17 cellular contexts compared by ENCODE assay signal in the genomic region with DNA sequence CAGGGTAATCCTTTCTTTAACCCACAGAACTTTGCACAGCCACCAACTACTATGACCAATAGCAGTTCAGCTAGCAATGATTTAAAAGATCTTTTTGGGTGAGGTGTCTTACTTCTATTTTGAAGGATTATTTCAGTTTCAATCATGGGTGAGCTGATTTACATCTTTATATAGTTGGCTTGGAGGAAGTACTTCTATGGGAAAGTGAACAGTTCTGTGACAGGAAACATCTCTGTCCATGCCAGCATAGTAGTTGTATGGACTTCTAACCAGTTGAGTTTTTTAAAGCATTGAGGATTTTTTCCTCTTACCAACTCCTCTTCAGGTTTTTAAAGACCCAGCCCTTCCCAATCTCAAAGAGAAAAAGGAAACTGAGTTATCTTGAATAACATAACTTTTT. TPM values are rescaled to one million over a fixed set of nuclear protein-coding genes. Genes with fewer than 3 reads are reported as not detected.
A peak's percentile ranks its signal among the peaks of the same experiment; 100 is the strongest.
DNase-seq lines count a peak whose midpoint lies in the region; ATAC-seq and TF ChIP-seq lines count a peak whose summit lies in the region.
"Had no signal": no experiment of that assay in that cellular context is flagged by ENCODE, and none has a peak within 500 bp of the region (broad histone marks: within the 10 kb centered on the region; RNA-seq: fewer than 3 reads in every experiment).

No MANE protein-coding gene starts in this region.

- ATAC-seq in natural killer cell (no peak), GM21390 (IDR thresholded peaks at IDR 0.05; ENCODE audit: unreplicated experiment) (peak; percentile 57), GM18498 (IDR thresholded peaks at IDR 0.05; ENCODE audit: unreplicated experiment) (no peak)
- ATAC-seq in natural killer cell treated with Interleukin-12 subunit alpha and Interleukin-12 subunit beta and Interleukin-15 and Interleukin-18, amount 100 ng/mL, for 72 hours: no peak
- no peak for ATAC-seq in activated CD4-positive, CD25-positive, alpha-beta regulatory T cell treated with anti-CD3 and anti-CD28 coated beads, Interleukin-2, amount 50 U/mL, for 24 hours

- peaks cover 14% of the 10 kb centered on the region for H3K36me3 Mint-ChIP-seq in natural killer cell
- H3K36me3 Mint-ChIP-seq in natural killer cell treated with Interleukin-12 subunit alpha and Interleukin-12 subunit beta and Interleukin-15 and Interleukin-18, amount 100 ng/mL, for 72 hours: peaks cover 31% of the 10 kb centered on the region

- H4K20me1 ChIP-seq in OCI-LY3 (ENCODE audit: insufficient read depth, low read length) (no peaks in the 10 kb centered on the region), Karpas-422 (ENCODE audit: insufficient read depth, low read depth, low read length) (no peaks in the 10 kb centered on the region)

- H3K27me3 ChIP-seq in OCI-LY3 (ENCODE audit: low read depth, low read length): no peaks in the 10 kb centered on the region
- H3K27me3 ChIP-seq in Karpas-422 (ENCODE audit: low read length): no peaks in the 10 kb centered on the region

- H3K4me3 Mint-ChIP-seq in natural killer cell: no peak overlapping the region
- H3K4me3 Mint-ChIP-seq in natural killer cell treated with Interleukin-12 subunit alpha and Interleukin-12 subunit beta and Interleukin-15 and Interleukin-18, amount 100 ng/mL, for 72 hours: no peak overlapping the region
- H3K4me3 Mint-ChIP-seq: B cell; CD4-positive, alpha-beta T cell; IgD-negative memory B cell had no signal

- H3K9me2 ChIP-seq in Karpas-422 (replicated peaks; ENCODE audit: insufficient read depth, low read length): no peaks in the 10 kb centered on the region

- no peaks in the 10 kb centered on the region for H3K4me1 Mint-ChIP-seq in natural killer cell
- H3K4me1 Mint-ChIP-seq in natural killer cell treated with Interleukin-12 subunit alpha and Interleukin-12 subunit beta and Interleukin-15 and Interleukin-18, amount 100 ng/mL, for 72 hours (ENCODE audit: low read depth in 2 of 2): peaks cover 0 to 4% of the 10 kb centered on the region in 2 donors
- H3K4me1 Mint-ChIP-seq: B cell, IgD-negative memory B cell had no signal

- H3K4me2 ChIP-seq in OCI-LY3 (ENCODE audit: low read length) (peak overlapping the region; percentile 37), Karpas-422 (ENCODE audit: low read depth, low read length, poor library complexity, severe bottlenecking) (no peak overlapping the region)
- H3K4me2 ChIP-seq: KMS-11 had no signal

- H3K9ac ChIP-seq in OCI-LY3 (ENCODE audit: low read length): no peak overlapping the region
- H3K9ac ChIP-seq in Karpas-422 (ENCODE audit: low read length): no peak overlapping the region
- H3K9ac ChIP-seq: KMS-11 had no signal

- no peak for TF ChIP-seq CTCF in natural killer cell (IDR thresholded peaks at IDR 0.05)
- TF ChIP-seq CTCF in OCI-LY3 (IDR thresholded peaks at IDR 0.05; ENCODE audit: low read depth, low read length): no peak

- H3K36me3 ChIP-seq in OCI-LY3 (replicated peaks; ENCODE audit: low read depth, low read length): peaks cover 16% of the 10 kb centered on the region
- peaks cover 44% of the 10 kb centered on the region for H3K36me3 ChIP-seq in Karpas-422 (ENCODE audit: insufficient read depth, low read length)

- H3K27ac Mint-ChIP-seq in natural killer cell: peak overlapping the region; percentile 13 to 51
- no peak overlapping the region for H3K27ac Mint-ChIP-seq in natural killer cell treated with Interleukin-12 subunit alpha and Interleukin-12 subunit beta and Interleukin-15 and Interleukin-18, amount 100 ng/mL, for 72 hours
- H3K27ac Mint-ChIP-seq: B cell; CD4-positive, alpha-beta T cell had no signal

- no peaks in the 10 kb centered on the region for H3K9me3 Mint-ChIP-seq in natural killer cell
- no peaks in the 10 kb centered on the region for H3K9me3 Mint-ChIP-seq in natural killer cell treated with Interleukin-12 subunit alpha and Interleukin-12 subunit beta and Interleukin-15 and Interleukin-18, amount 100 ng/mL, for 72 hours

- 0 out of 2 replicates have a peak overlapping the region, but pooled peaks have one; percentile 25 for H2AFZ ChIP-seq in OCI-LY3 (ENCODE audit: low read depth, low read length)
- no peak overlapping the region for H2AFZ ChIP-seq in Karpas-422 (ENCODE audit: low read length)

- H3K27me3 Mint-ChIP-seq in natural killer cell (ENCODE audit: low read depth in 2 of 2): no peaks in the 10 kb centered on the region
- no peaks in the 10 kb centered on the region for H3K27me3 Mint-ChIP-seq in natural killer cell treated with Interleukin-12 subunit alpha and Interleukin-12 subunit beta and Interleukin-15 and Interleukin-18, amount 100 ng/mL, for 72 hours
- H3K27me3 Mint-ChIP-seq: B cell; CD4-positive, alpha-beta T cell; IgD-negative memory B cell had no signal

- DNase-seq in natural killer cell: no peak
- no peak for DNase-seq in natural killer cell treated with Interleukin-12 subunit alpha and Interleukin-12 subunit beta and Interleukin-15 and Interleukin-18, amount 100 ng/mL, for 72 hours (ENCODE audit: low spot score)
- DNase-seq in Karpas-422: no peak
- no peak for DNase-seq in HUDEP-2 (lab: John Stamatoyannopoulos, UW; ENCODE audit: unreplicated experiment in 76 of 76)
- DNase-seq: C1 segment of cervical spinal cord; CD4-positive, alpha-beta T cell; DMS79 treated with DMSO at 0.1 percent for 48 hours; EL; H7 had no signal

- no peaks in the 10 kb centered on the region for H3K9me3 ChIP-seq in OCI-LY3 (ENCODE audit: insufficient read depth, low read length)
- H3K9me3 ChIP-seq in Karpas-422 (ENCODE audit: low read length): no peaks in the 10 kb centered on the region

- H3K4me3 ChIP-seq in OCI-LY3 (ENCODE audit: low read length) (no peak overlapping the region), Karpas-422 (ENCODE audit: low read length) (no peak overlapping the region)

- H3K79me2 ChIP-seq in OCI-LY3 (ENCODE audit: low read length) (no peaks in the 10 kb centered on the region), Karpas-422 (ENCODE audit: low read length) (no peaks in the 10 kb centered on the region)

- intact Hi-C loops in natural killer cell (cut with micrococcal nuclease): no loop called here

- peaks cover 13% of the 10 kb centered on the region for H3K4me1 ChIP-seq in OCI-LY3 (ENCODE audit: low read length)
- peaks cover 5% of the 10 kb centered on the region; the same call in 1 of the 2 replicates for H3K4me1 ChIP-seq in Karpas-422 (ENCODE audit: low read length)

- peak overlapping the region; percentile 55 for H3K27ac ChIP-seq in OCI-LY3 (ENCODE audit: low read length)
- H3K27ac ChIP-seq in Karpas-422 (ENCODE audit: low read length): no peak overlapping the region
- H3K27ac ChIP-seq: KMS-11 had no signal

RNA-seq across cellular contexts. Expression of a gene that starts 17.8 kb away (rescaled TPM):
- not detected for total RNA-seq in natural killer cell
- total RNA-seq in natural killer cell treated with Interleukin-12 subunit alpha and Interleukin-12 subunit beta and Interleukin-15 and Interleukin-18, amount 100 ng/mL, for 72 hours: not detected
- 0.15 TPM in 1 of 2 replicates, not detected in the other for total RNA-seq in Karpas-422 (2014; rRNA removed; shearing (Covaris generic); ENCODE audit: low replicate concordance)
- total RNA-seq: A172; B cell; CD4-positive, alpha-beta T cell; H7 had no signal

Comparison
In these comparisons a context has a peak if more than half of its experiments do, and no peak if none do; other contexts are left out.
1. H3K27ac Mint-ChIP-seq: peak in natural killer cell (2 of 2); none in natural killer cell treated with Interleukin-12 subunit alpha and Interleukin-12 subunit beta and Interleukin-15 and Interleukin-18, amount 100 ng/mL, for 72 hours (0 of 2).